ENCODE assay signal across 26 cellular contexts in genomic region chr14:23545740-23546411, GRCh38. TPM values are rescaled to one million over a fixed set of nuclear protein-coding genes. Genes with fewer than 3 reads are reported as not detected.
A peak's percentile ranks its signal among the peaks of the same experiment; 100 is the strongest.
DNase-seq lines count a peak whose midpoint lies in the region; ATAC-seq, FAIRE-seq and TF ChIP-seq lines count a peak whose summit lies in the region.
"Had no signal": no experiment of that assay in that cellular context is flagged by ENCODE, and none has a peak within 500 bp of the region (broad histone marks: within the 10 kb centered on the region; RNA-seq: fewer than 3 reads in every experiment).

No MANE protein-coding gene starts in this region.

- in situ Hi-C loops in HepG2 (cut with HindIII; ENCODE audit: extremely low pct_ligation_motif_present, low pct_unique_long_range_greater_than_20kb): no loop called here

- TF ChIP-seq CTCF in HepG2 (CRISPR knock-in tag; IDR thresholded peaks at IDR 0.05) (no peak), right lobe of liver (IDR thresholded peaks at IDR 0.05) (no peak), endodermal cell (conservative IDR thresholded peaks at IDR 0.05) (no peak), neural progenitor cell (IDR thresholded peaks at IDR 0.05) (no peak)

- TF ChIP-seq POLR2A in HepG2 (IDR thresholded peaks at IDR 0.05; ENCODE audit: insufficient read depth in 1 of 2, low read depth in 2 of 2, low read length in 2 of 2): no peak
- TF ChIP-seq POLR2A in right lobe of liver (IDR thresholded peaks at IDR 0.05): no peak

- peak; percentile 59 for FAIRE-seq in HepG2 (lab: Jason Lieb, UNC)
- FAIRE-seq: A549 had no signal

- H3K4me3 ChIP-seq in HepG2 (replicated peaks in 1 of 3; ENCODE audit: insufficient read depth in 1 of 3, low read depth in 2 of 3, low read length in 3 of 3): no peak overlapping the region
- no peak overlapping the region for H3K4me3 ChIP-seq in right lobe of liver
- H3K4me3 ChIP-seq in endodermal cell (ENCODE audit: low read length): no peak overlapping the region
- no peak overlapping the region for H3K4me3 ChIP-seq in neural progenitor cell
- H3K4me3 ChIP-seq: A549, skin epidermis had no signal

- H3K36me3 ChIP-seq in HepG2 (replicated peaks in 1 of 2; ENCODE audit: control insufficient read depth in 1 of 2, insufficient read depth in 2 of 2, low read length in 2 of 2): no peaks in the 10 kb centered on the region
- no peaks in the 10 kb centered on the region for H3K36me3 ChIP-seq in right lobe of liver
- peaks cover 6% of the 10 kb centered on the region for H3K36me3 ChIP-seq in endodermal cell (ENCODE audit: control insufficient read depth, insufficient read depth, low read length)
- no peaks in the 10 kb centered on the region for H3K36me3 ChIP-seq in neural progenitor cell

- DNase-seq in HepG2 (ENCODE audit: low spot score) (peak; percentile 65), right lobe of liver (no peak), endodermal cell (no peak), neural progenitor cell (ENCODE audit: low spot score) (no peak), T-helper 2 cell (no peak), DMS53 (lab: John Stamatoyannopoulos, UW) (no peak)
- DNase-seq: activated CD4-positive, alpha-beta T cell treated with anti-CD3 and anti-CD28 coated beads for 4 hours; activated gamma-delta T cell; activated naive CD8-positive, alpha-beta T cell treated with anti-CD3 and anti-CD28 coated beads, Interleukin-2, amount 50 U/mL, for 24 hours; activated T-cell treated with anti-CD3 and anti-CD28 coated beads, Interleukin-2, amount 50 U/mL, for 1 hour; AML-193; CD8-positive, alpha-beta memory T cell; DMS 273 treated with DMSO at 0.1 percent for 48 hours; GDM1; NCI-H146; nucleus accumbens; OCI-M1; stimulated activated CD4-positive, alpha-beta T cell treated with anti-CD3 and anti-CD28 coated beads, Interleukin-1b, Interleukin-23, amount 100 ng/mL, for 48 hours; stimulated activated CD8-positive, alpha-beta memory T cell treated with anti-CD3 and anti-CD28 coated beads, Interleukin-4, amount 100 ng/mL, for 48 hours had no signal

- WGBS in HepG2 (ENCODE audit: low lambda C conversion rate): 28% methylated on average over 4 of the region's 4 CpGs
- 88% methylated on average over 3 of the region's 4 CpGs for WGBS in right lobe of liver (ENCODE audit: insufficient coverage, low coverage, low lambda C conversion rate, missing lambda C conversion rate)
- 86 to 90% methylated on average over 4 of the region's 4 CpGs for WGBS in endodermal cell (ENCODE audit: insufficient coverage in 1 of 2, insufficient read length in 1 of 2), 2 experiments

- H3K79me2 ChIP-seq in HepG2 (ENCODE audit: insufficient read depth, low read length) (no peaks in the 10 kb centered on the region), neural progenitor cell (ENCODE audit: low read depth) (peaks cover 38% of the 10 kb centered on the region)

- no peaks in the 10 kb centered on the region for H4K20me1 ChIP-seq in HepG2 (ENCODE audit: insufficient read depth, low read length)
- H4K20me1 ChIP-seq in neural progenitor cell (ENCODE audit: low read depth): peaks cover 20% of the 10 kb centered on the region

- H3K4me2 ChIP-seq in HepG2 (ENCODE audit: low read depth, low read length) (peak overlapping the region; percentile 10; the same call in 1 of the 2 replicates), neural progenitor cell (peak overlapping the region; percentile 76)
- H3K4me2 ChIP-seq: A549 had no signal

- H3K9me3 Mint-ChIP-seq in endodermal cell: no peaks in the 10 kb centered on the region
- no peaks in the 10 kb centered on the region for H3K9me3 Mint-ChIP-seq in neural progenitor cell
- H3K9me3 Mint-ChIP-seq: activated naive CD8-positive, alpha-beta T cell treated with anti-CD3 and anti-CD28 coated beads, Interleukin-2, amount 50 U/mL, for 24 hours; CD8-positive, alpha-beta memory T cell; type B pancreatic cell had no signal

- H3K27ac ChIP-seq in HepG2 (ENCODE audit: extremely low read length, insufficient read depth, low read length) (no peak overlapping the region), right lobe of liver (no peak overlapping the region), endodermal cell (ENCODE audit: low read depth, low read length) (no peak overlapping the region), neural progenitor cell (no peak overlapping the region), temporal lobe (ENCODE audit: low read depth, low read length) (peak overlapping the region; percentile 91)
- H3K27ac ChIP-seq: A549, skin epidermis had no signal

- ATAC-seq in HepG2 (peak; percentile 68), right lobe of liver (no peak), HG03135 (IDR thresholded peaks at IDR 0.05; ENCODE audit: unreplicated experiment) (no peak)
- ATAC-seq: A549; activated naive CD8-positive, alpha-beta T cell treated with anti-CD3 and anti-CD28 coated beads, Interleukin-2, amount 50 U/mL, for 24 hours had no signal

- CTCF ChIA-PET in HepG2 (lab: Yijun Ruan, JAX; ENCODE audit: low intra/inter-chr PET ratio, low total read pairs): no interaction called here

- TF ChIP-seq EP300 in HepG2 (IDR thresholded peaks at IDR 0.05; ENCODE audit: low read depth in 2 of 2, low read length in 2 of 2) (no peak), HepG2 (CRISPR knock-in tag; IDR thresholded peaks at IDR 0.05; ENCODE audit: borderline replicate concordance) (no peak)

- H2AFZ ChIP-seq in HepG2 (ENCODE audit: low read length) (no peak overlapping the region), neural progenitor cell (replicated peaks) (no peak overlapping the region)

- H3K36me3 Mint-ChIP-seq in endodermal cell (ENCODE audit: low read depth) (peaks cover 6% of the 10 kb centered on the region), neural progenitor cell (peaks cover 3% of the 10 kb centered on the region)
- H3K36me3 Mint-ChIP-seq: CD8-positive, alpha-beta memory T cell had no signal

- intact Hi-C loops in HepG2 (cut with micrococcal nuclease; ENCODE audit: unreplicated experiment): no loop called here
- intact Hi-C loops in right lobe of liver (cut with DNase I): no loop called here

- peaks cover 38% of the 10 kb centered on the region for H3F3A ChIP-seq in neural progenitor cell (ENCODE audit: low read depth)

- POLR2A ChIA-PET in HepG2 (lab: Yijun Ruan, JAX): interaction anchor here (0.9 to 1.8 kb wide), 5 partner anchors 9 to 225 kb away, joined by 3 to 11 read pairs (median 5); partner anchors contain the start of gene PABPN1

- H3K27ac Mint-ChIP-seq in endodermal cell (peak overlapping the region; percentile 53), neural progenitor cell (no peak overlapping the region)
- H3K27ac Mint-ChIP-seq: activated naive CD8-positive, alpha-beta T cell treated with anti-CD3 and anti-CD28 coated beads, Interleukin-2, amount 50 U/mL, for 24 hours; type B pancreatic cell had no signal

- BruUV-seq in HepG2 (replicated peaks; lab: Mats Ljungman, UMichigan): no TSS peak

- H3K27me3 ChIP-seq in HepG2 (ENCODE audit: control insufficient read depth in 1 of 2, insufficient read depth in 2 of 2, low read length in 2 of 2) (no peaks in the 10 kb centered on the region; a peak in 1 of 5 replicates), right lobe of liver (no peaks in the 10 kb centered on the region), endodermal cell (ENCODE audit: control insufficient read depth, insufficient read depth, low read length, poor library complexity, severe bottlenecking) (no peaks in the 10 kb centered on the region), neural progenitor cell (no peaks in the 10 kb centered on the region)

- H3K4me3 Mint-ChIP-seq in endodermal cell (no peak overlapping the region), neural progenitor cell (no peak overlapping the region)
- H3K4me3 Mint-ChIP-seq: activated naive CD8-positive, alpha-beta T cell treated with anti-CD3 and anti-CD28 coated beads, Interleukin-2, amount 50 U/mL, for 24 hours; CD8-positive, alpha-beta memory T cell had no signal

- no peak overlapping the region for H3K9ac ChIP-seq in HepG2 (ENCODE audit: insufficient read depth, low read depth, low read length)
- no peak overlapping the region for H3K9ac ChIP-seq in endodermal cell (ENCODE audit: extremely low read depth, low read length, poor library complexity, severe bottlenecking)
- no peak overlapping the region for H3K9ac ChIP-seq in neural progenitor cell

- no peaks in the 10 kb centered on the region for H3K9me3 ChIP-seq in HepG2 (ENCODE audit: low read length)
- H3K9me3 ChIP-seq in right lobe of liver: no peaks in the 10 kb centered on the region
- no peaks in the 10 kb centered on the region for H3K9me3 ChIP-seq in endodermal cell (ENCODE audit: control insufficient read depth, low read length)
- H3K9me3 ChIP-seq in neural progenitor cell (ENCODE audit: low read depth): no peaks in the 10 kb centered on the region
- H3K9me3 ChIP-seq: A549 had no signal

- H3K4me1 ChIP-seq in HepG2 (ENCODE audit: insufficient read depth, low read length) (peaks cover 64% of the 10 kb centered on the region), right lobe of liver (no peaks in the 10 kb centered on the region), endodermal cell (ENCODE audit: control insufficient read depth, insufficient read depth, low read length) (no peaks in the 10 kb centered on the region), neural progenitor cell (peaks cover 55% of the 10 kb centered on the region)

- no peak for TF ChIP-seq RAD21 in HepG2 (CRISPR knock-in tag; IDR thresholded peaks at IDR 0.05)

- H3K4me1 Mint-ChIP-seq in endodermal cell (peaks cover 21% of the 10 kb centered on the region), neural progenitor cell (peaks cover 9% of the 10 kb centered on the region)
- H3K4me1 Mint-ChIP-seq: activated naive CD8-positive, alpha-beta T cell treated with anti-CD3 and anti-CD28 coated beads, Interleukin-2, amount 50 U/mL, for 24 hours; CD8-positive, alpha-beta memory T cell had no signal

- H3K27me3 Mint-ChIP-seq in endodermal cell (ENCODE audit: insufficient read depth) (no peaks in the 10 kb centered on the region), neural progenitor cell (ENCODE audit: insufficient read depth, low read depth) (peaks cover under 1% of the 10 kb centered on the region)
- H3K27me3 Mint-ChIP-seq: type B pancreatic cell had no signal

RNA-seq across cellular contexts. Expression of gene ZFHX2, which starts 5.7 kb away (rescaled TPM):
- total RNA-seq in HepG2 (2016; rRNA removed; fragmentation: Illumina TruSeq; extraction: Trizol) (0.44 and 0.49 TPM in 2 replicates), right lobe of liver (under 1 TPM; 0.33 to 0.83 (median 0.47) TPM), endodermal cell (10 to 100 TPM; 12.8 to 15.4 TPM), neural progenitor cell (ENCODE audit: low replicate concordance) (0.90 and 2.2 TPM in 2 replicates), temporal lobe (1.5 TPM)
- total RNA-seq in HepG2 (2016; cell fraction: cytosol; rRNA removed; fragmentation: Illumina TruSeq; extraction: Trizol; ENCODE audit: low read depth): 0.81 and 0.88 TPM in 2 replicates
- 0.39 and 0.40 TPM in 2 replicates for total RNA-seq in HepG2 (2016; cell fraction: insoluble cytoplasmic fraction; rRNA removed; fragmentation: Illumina TruSeq; extraction: Trizol)
- total RNA-seq in HepG2 (2016; cell fraction: membrane; rRNA removed; fragmentation: Illumina TruSeq; extraction: Trizol): 0.49 and 0.62 TPM in 2 replicates
- total RNA-seq in HepG2 (2016; cell fraction: nucleus; rRNA removed; fragmentation: Illumina TruSeq; extraction: Trizol): 0.78 and 1.1 TPM in 2 replicates
- polyA plus RNA-seq in HepG2 (2011; rRNA removed): 0.17 and 0.24 TPM in 2 replicates
- polyA plus RNA-seq in HepG2 (2011; cell fraction: cytosol; rRNA removed): 0.04 and 0.22 TPM in 2 replicates
- 1.2 and 1.4 TPM in 2 replicates for polyA plus RNA-seq in HepG2 (2011; cell fraction: nucleus; rRNA removed)
- 0.92 and 0.93 TPM in 2 replicates for polyA plus RNA-seq in HepG2 (2012)
- polyA plus RNA-seq in HepG2 (2016; cell fraction: cytosol; fragmentation: Illumina TruSeq; extraction: Trizol; ENCODE audit: low read depth): 0.29 TPM in 2 replicates
- 0.53 and 0.73 TPM in 2 replicates for polyA plus RNA-seq in HepG2 (2016; cell fraction: insoluble cytoplasmic fraction; fragmentation: Illumina TruSeq; extraction: Trizol; ENCODE audit: low read depth)
- 0.19 and 0.22 TPM in 2 replicates for polyA plus RNA-seq in HepG2 (2016; cell fraction: membrane; fragmentation: Illumina TruSeq; extraction: Trizol; ENCODE audit: low read depth)
- 0.79 and 1.2 TPM in 2 replicates for polyA plus RNA-seq in HepG2 (2016; cell fraction: nucleus; fragmentation: Illumina TruSeq; extraction: Trizol; ENCODE audit: insufficient read depth, low read depth)
- 0.21 and 1.7 TPM in 2 replicates for polyA minus RNA-seq in HepG2 (2011; rRNA and poly(A)+ RNA removed; ENCODE audit: low replicate concordance)
- 0.26 and 1.6 TPM in 2 replicates for polyA minus RNA-seq in HepG2 (2011; cell fraction: cytosol; rRNA and poly(A)+ RNA removed)
- polyA minus RNA-seq in HepG2 (2011; cell fraction: nucleus; rRNA and poly(A)+ RNA removed): 1.7 and 2.2 TPM in 2 replicates
- 15.2 TPM for polyA plus RNA-seq in endodermal cell (2013, experiment 1 of 2)
- 13.2 TPM for polyA plus RNA-seq in endodermal cell (2013, experiment 2 of 2)
- polyA plus RNA-seq: CD8-positive, alpha-beta memory T cell had no signal

RNA-seq across cellular contexts. Expression of gene THTPA, which starts 10.2 kb away (rescaled TPM):
- 7.1 and 7.4 TPM in 2 replicates for total RNA-seq in HepG2 (2016; rRNA removed; fragmentation: Illumina TruSeq; extraction: Trizol)
- total RNA-seq in HepG2 (2016; cell fraction: cytosol; rRNA removed; fragmentation: Illumina TruSeq; extraction: Trizol; ENCODE audit: low read depth): 6.0 and 6.1 TPM in 2 replicates
- 7.7 and 8.0 TPM in 2 replicates for total RNA-seq in HepG2 (2016; cell fraction: insoluble cytoplasmic fraction; rRNA removed; fragmentation: Illumina TruSeq; extraction: Trizol)
- 12.8 and 13.3 TPM in 2 replicates for total RNA-seq in HepG2 (2016; cell fraction: membrane; rRNA removed; fragmentation: Illumina TruSeq; extraction: Trizol)
- 5.8 and 5.9 TPM in 2 replicates for total RNA-seq in HepG2 (2016; cell fraction: nucleus; rRNA removed; fragmentation: Illumina TruSeq; extraction: Trizol)
- polyA plus RNA-seq in HepG2 (2011; rRNA removed): 8.2 and 8.7 TPM in 2 replicates
- polyA plus RNA-seq in HepG2 (2011; cell fraction: cytosol; rRNA removed): 3.6 and 5.0 TPM in 2 replicates
- 11.3 and 17.7 TPM in 2 replicates for polyA plus RNA-seq in HepG2 (2011; cell fraction: nucleus; rRNA removed)
- polyA plus RNA-seq in HepG2 (2012): 3.9 and 4.2 TPM in 2 replicates
- 14.5 and 18.4 TPM in 2 replicates for polyA plus RNA-seq in HepG2 (2016; cell fraction: cytosol; fragmentation: Illumina TruSeq; extraction: Trizol; ENCODE audit: low read depth)
- polyA plus RNA-seq in HepG2 (2016; cell fraction: insoluble cytoplasmic fraction; fragmentation: Illumina TruSeq; extraction: Trizol; ENCODE audit: low read depth): 11.7 and 13.4 TPM in 2 replicates
- polyA plus RNA-seq in HepG2 (2016; cell fraction: membrane; fragmentation: Illumina TruSeq; extraction: Trizol; ENCODE audit: low read depth): 18.6 and 20.0 TPM in 2 replicates
- polyA plus RNA-seq in HepG2 (2016; cell fraction: nucleus; fragmentation: Illumina TruSeq; extraction: Trizol; ENCODE audit: insufficient read depth, low read depth): 11.0 and 11.3 TPM in 2 replicates
- polyA minus RNA-seq in HepG2 (2011; rRNA and poly(A)+ RNA removed; ENCODE audit: low replicate concordance): 10.0 and 22.9 TPM in 2 replicates
- polyA minus RNA-seq in HepG2 (2011; cell fraction: cytosol; rRNA and poly(A)+ RNA removed): 2.5 and 3.6 TPM in 2 replicates
- 6.8 and 7.2 TPM in 2 replicates for polyA minus RNA-seq in HepG2 (2011; cell fraction: nucleus; rRNA and poly(A)+ RNA removed)
- 10 to 100 TPM in 4 of 6 experiments, 1 to 10 TPM in 2; 8.2 to 15.0 (median 11.4) TPM for total RNA-seq in right lobe of liver
- 10 to 100 TPM; 13.0 to 17.0 TPM for total RNA-seq in endodermal cell
- polyA plus RNA-seq in endodermal cell (2013, experiment 1 of 2): 17.3 TPM
- 15.7 TPM for polyA plus RNA-seq in endodermal cell (2013, experiment 2 of 2)
- total RNA-seq in neural progenitor cell (ENCODE audit: low replicate concordance): 7.7 and 17.0 TPM in 2 replicates
- 16.7 TPM for total RNA-seq in temporal lobe

RNA-seq across cellular contexts. Expression of gene AP1G2, which starts 21.7 kb away (rescaled TPM):
- total RNA-seq in HepG2 (2016; rRNA removed; fragmentation: Illumina TruSeq; extraction: Trizol): 39.4 and 96.9 TPM in 2 replicates
- 27.1 and 29.2 TPM in 2 replicates for total RNA-seq in HepG2 (2016; cell fraction: cytosol; rRNA removed; fragmentation: Illumina TruSeq; extraction: Trizol; ENCODE audit: low read depth)
- total RNA-seq in HepG2 (2016; cell fraction: insoluble cytoplasmic fraction; rRNA removed; fragmentation: Illumina TruSeq; extraction: Trizol): 43.1 and 100 TPM in 2 replicates
- 15.6 and 15.9 TPM in 2 replicates for total RNA-seq in HepG2 (2016; cell fraction: membrane; rRNA removed; fragmentation: Illumina TruSeq; extraction: Trizol)
- 143 and 149 TPM in 2 replicates for total RNA-seq in HepG2 (2016; cell fraction: nucleus; rRNA removed; fragmentation: Illumina TruSeq; extraction: Trizol)
- 611 and 685 TPM in 2 replicates for polyA plus RNA-seq in HepG2 (2011; rRNA removed)
- 118 and 170 TPM in 2 replicates for polyA plus RNA-seq in HepG2 (2011; cell fraction: cytosol; rRNA removed)
- 4,733 and 5,679 TPM in 2 replicates for polyA plus RNA-seq in HepG2 (2011; cell fraction: nucleus; rRNA removed)
- polyA plus RNA-seq in HepG2 (2012): 202 and 318 TPM in 2 replicates
- 12.6 and 13.8 TPM in 2 replicates for polyA plus RNA-seq in HepG2 (2016; cell fraction: cytosol; fragmentation: Illumina TruSeq; extraction: Trizol; ENCODE audit: low read depth)
- 49.4 and 63.1 TPM in 2 replicates for polyA plus RNA-seq in HepG2 (2016; cell fraction: insoluble cytoplasmic fraction; fragmentation: Illumina TruSeq; extraction: Trizol; ENCODE audit: low read depth)
- 18.9 and 19.4 TPM in 2 replicates for polyA plus RNA-seq in HepG2 (2016; cell fraction: membrane; fragmentation: Illumina TruSeq; extraction: Trizol; ENCODE audit: low read depth)
- polyA plus RNA-seq in HepG2 (2016; cell fraction: nucleus; fragmentation: Illumina TruSeq; extraction: Trizol; ENCODE audit: insufficient read depth, low read depth): 559 and 594 TPM in 2 replicates
- polyA minus RNA-seq in HepG2 (2011; rRNA and poly(A)+ RNA removed; ENCODE audit: low replicate concordance): 166 and 365 TPM in 2 replicates
- polyA minus RNA-seq in HepG2 (2011; cell fraction: cytosol; rRNA and poly(A)+ RNA removed): 55.5 and 58.2 TPM in 2 replicates
- polyA minus RNA-seq in HepG2 (2011; cell fraction: nucleus; rRNA and poly(A)+ RNA removed): 527 and 596 TPM in 2 replicates
- 10 to 100 TPM; 13.6 to 25.9 (median 23.0) TPM for total RNA-seq in right lobe of liver
- 100 to 1,000 TPM; 203 to 209 TPM for total RNA-seq in endodermal cell
- 85.8 TPM for polyA plus RNA-seq in endodermal cell (2013, experiment 1 of 2)
- 69.8 TPM for polyA plus RNA-seq in endodermal cell (2013, experiment 2 of 2)
- total RNA-seq in neural progenitor cell (ENCODE audit: low replicate concordance): 65.4 and 126 TPM in 2 replicates
- total RNA-seq in temporal lobe: 10.6 TPM

RNA-seq across cellular contexts. Expression of gene JPH4, which starts 32.7 kb away (rescaled TPM):
- 0.14 and 0.22 TPM in 2 replicates for total RNA-seq in HepG2 (2016; rRNA removed; fragmentation: Illumina TruSeq; extraction: Trizol)
- 0.10 TPM in 1 of 2 replicates, not detected in the other for total RNA-seq in HepG2 (2016; cell fraction: cytosol; rRNA removed; fragmentation: Illumina TruSeq; extraction: Trizol; ENCODE audit: low read depth)
- total RNA-seq in HepG2 (2016; cell fraction: insoluble cytoplasmic fraction; rRNA removed; fragmentation: Illumina TruSeq; extraction: Trizol): 0.13 and 0.15 TPM in 2 replicates
- total RNA-seq in HepG2 (2016; cell fraction: membrane; rRNA removed; fragmentation: Illumina TruSeq; extraction: Trizol): 0.10 and 0.22 TPM in 2 replicates
- total RNA-seq in HepG2 (2016; cell fraction: nucleus; rRNA removed; fragmentation: Illumina TruSeq; extraction: Trizol): 0.12 and 0.44 TPM in 2 replicates
- 0.08 and 0.16 TPM in 2 replicates for polyA plus RNA-seq in HepG2 (2011; rRNA removed)
- polyA plus RNA-seq in HepG2 (2011; cell fraction: cytosol; rRNA removed): 0.15 and 0.18 TPM in 2 replicates
- 1.1 TPM in 2 replicates for polyA plus RNA-seq in HepG2 (2011; cell fraction: nucleus; rRNA removed)
- polyA plus RNA-seq in HepG2 (2012): 0.16 and 0.54 TPM in 2 replicates
- 0.05 and 0.10 TPM in 2 replicates for polyA plus RNA-seq in HepG2 (2016; cell fraction: cytosol; fragmentation: Illumina TruSeq; extraction: Trizol; ENCODE audit: low read depth)
- polyA plus RNA-seq in HepG2 (2016; cell fraction: insoluble cytoplasmic fraction; fragmentation: Illumina TruSeq; extraction: Trizol; ENCODE audit: low read depth): 0.22 and 0.33 TPM in 2 replicates
- polyA plus RNA-seq in HepG2 (2016; cell fraction: membrane; fragmentation: Illumina TruSeq; extraction: Trizol; ENCODE audit: low read depth): 0.10 and 0.17 TPM in 2 replicates
- 0.42 and 0.55 TPM in 2 replicates for polyA plus RNA-seq in HepG2 (2016; cell fraction: nucleus; fragmentation: Illumina TruSeq; extraction: Trizol; ENCODE audit: insufficient read depth, low read depth)
- 0.18 TPM in 1 of 2 replicates, not detected in the other for polyA minus RNA-seq in HepG2 (2011; rRNA and poly(A)+ RNA removed; ENCODE audit: low replicate concordance)
- polyA minus RNA-seq in HepG2 (2011; cell fraction: cytosol; rRNA and poly(A)+ RNA removed): 0.35 TPM in 1 of 2 replicates, not detected in the other
- 0.13 and 0.25 TPM in 2 replicates for polyA minus RNA-seq in HepG2 (2011; cell fraction: nucleus; rRNA and poly(A)+ RNA removed)
- total RNA-seq in right lobe of liver: under 1 TPM in 3 of 6 experiments, not detected in 3; 0.07 to 0.20 (median 0.19) TPM
- under 1 TPM; 0.18 to 0.91 TPM for total RNA-seq in endodermal cell
- polyA plus RNA-seq in endodermal cell (2013, experiment 1 of 2): 13.1 TPM
- 12.8 TPM for polyA plus RNA-seq in endodermal cell (2013, experiment 2 of 2)
- total RNA-seq in neural progenitor cell (ENCODE audit: low replicate concordance): 3.2 and 13.5 TPM in 2 replicates
- total RNA-seq in temporal lobe: 40.1 TPM
- total RNA-seq: LHCN-M2, NCI-H460 had no signal
- polyA plus RNA-seq: CD8-positive, alpha-beta memory T cell had no signal
